ENCODE assay signal across 23 cellular contexts in the genomic region with DNA sequence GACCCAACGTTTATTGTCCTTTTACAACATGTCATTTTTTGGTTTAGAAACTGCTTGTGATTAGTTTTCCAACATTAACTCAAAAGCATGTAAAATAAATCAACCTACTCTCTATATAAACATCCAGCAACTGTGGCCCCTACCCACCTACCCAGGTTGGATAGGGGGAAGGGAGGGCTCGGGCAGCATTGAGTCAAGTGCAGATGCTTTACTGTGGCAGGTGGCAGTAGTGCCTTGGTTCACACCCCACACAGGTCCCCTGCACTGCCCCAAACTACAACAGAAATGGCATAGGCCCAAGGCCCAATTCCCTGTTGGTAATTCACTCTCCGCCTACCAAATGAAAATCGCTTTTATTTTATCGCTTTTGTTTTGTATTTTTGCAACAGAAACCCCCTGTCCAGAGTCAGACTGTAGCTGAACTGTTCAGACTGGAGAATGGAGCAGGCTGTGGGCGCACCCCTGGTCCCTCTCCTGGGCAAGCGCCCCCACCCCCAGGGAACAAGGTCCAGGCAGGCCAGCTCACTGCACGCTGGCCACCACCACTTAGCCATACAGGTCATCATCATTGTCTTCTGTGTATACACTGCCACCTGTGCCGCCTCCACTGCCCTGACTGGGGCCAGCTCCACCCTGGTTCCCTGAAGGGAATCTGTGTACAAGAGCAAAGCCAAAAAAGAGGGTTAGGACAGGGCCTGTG. TPM values are rescaled to one million over a fixed set of nuclear protein-coding genes. Genes with fewer than 3 reads are reported as not detected.
DNase-seq lines count a peak whose midpoint lies in the region; ATAC-seq, FAIRE-seq and TF ChIP-seq lines count a peak whose summit lies in the region.
"Had no signal": no experiment of that assay in that cellular context is flagged by ENCODE, and none has a peak within 500 bp of the region (broad histone marks: within the 10 kb centered on the region; RNA-seq: fewer than 3 reads in every experiment).

No MANE protein-coding gene starts in this region.

- ATAC-seq in CD4-positive, alpha-beta T cell (ENCODE audit: poor library complexity) = no peak
- ATAC-seq in activated B cell treated with CpG ODN at 0.5 μM for 24 hours (ENCODE audit: low read depth) (no peak), HepG2 (peak; percentile 37)

- no peak overlapping the region for H3K4me3 Mint-ChIP-seq in T-helper 1 cell treated with Interleukin-12 subunit alpha and Interleukin-12 subunit beta and Interleukin-4 antibody, amounts not matched to agents 30 μg/mL and 1 μg/mL, for 36 hours
- H3K4me3 Mint-ChIP-seq in CD4-positive, alpha-beta T cell = no peak overlapping the region
- H3K4me3 Mint-ChIP-seq in activated B cell treated with CpG ODN at 0.5 μM for 24 hours = no peak overlapping the region
- H3K4me3 Mint-ChIP-seq: B cell had no signal

- TF ChIP-seq EP300 in HepG2 (IDR thresholded peaks at IDR 0.05; ENCODE audit: low read depth in 2 of 2, low read length in 2 of 2) = no peak
- TF ChIP-seq EP300 in HepG2 (CRISPR knock-in tag; IDR thresholded peaks at IDR 0.05; ENCODE audit: borderline replicate concordance) = no peak

- CTCF ChIA-PET in CD4-positive, alpha-beta T cell (lab: Charles Lee) = interaction anchor here (0.6 kb wide), 1 partner anchor 1243 kb away, joined by 3 read pairs; no protein-coding TSS in a partner anchor
- CTCF ChIA-PET in activated B cell treated with CpG ODN at 0.5 μM for 24 hours (lab: Charles Lee) (no interaction called here), HepG2 (lab: Yijun Ruan, JAX; ENCODE audit: low intra/inter-chr PET ratio, low total read pairs) (no interaction called here)

- H3K9ac ChIP-seq in HepG2 (ENCODE audit: insufficient read depth, low read depth, low read length) = no peak overlapping the region

- FAIRE-seq in HepG2 (lab: Jason Lieb, UNC) = no peak
- FAIRE-seq: GM19239 had no signal

- no peak overlapping the region for H3K4me2 ChIP-seq in HepG2 (ENCODE audit: low read depth, low read length)

- DNase-seq in T-helper 1 cell (no peak), activated B cell treated with CpG ODN at 0.5 μM for 24 hours (no peak), HepG2 (ENCODE audit: low spot score) (no peak), HAP-1 (ENCODE audit: low spot score in 2 of 2) (no peak), NCI-H1417 treated with DMSO at 0.1 percent for 48 hours (lab: John Stamatoyannopoulos, UW) (no peak), WERI-Rb-1 (no peak)
- no peak for DNase-seq in CD4-positive, alpha-beta T cell
- DNase-seq: 8988T; activated CD4-positive, CD25-positive, alpha-beta regulatory T cell treated with anti-CD3 and anti-CD28 coated beads, Interleukin-2, amount 50 U/mL, for 72 hours; activated naive CD4-positive, alpha-beta T cell; colonic mucosa; GOT3; head of caudate nucleus; NCI-H1436 treated with DMSO at 0.1 percent for 48 hours; NCI-H69; right cardiac atrium; stimulated activated naive CD4-positive, alpha-beta T cell; T-helper 9 cell had no signal

- no peak for TF ChIP-seq RAD21 in HepG2 (CRISPR knock-in tag; IDR thresholded peaks at IDR 0.05)

- peak overlapping the region; percentile 45 for H3K27ac Mint-ChIP-seq in T-helper 1 cell treated with Interleukin-12 subunit alpha and Interleukin-12 subunit beta and Interleukin-4 antibody, amounts not matched to agents 30 μg/mL and 1 μg/mL, for 36 hours
- peak overlapping the region; percentile 42 for H3K27ac Mint-ChIP-seq in CD4-positive, alpha-beta T cell
- peak overlapping the region; percentile 27 for H3K27ac Mint-ChIP-seq in activated B cell treated with CpG ODN at 0.5 μM for 24 hours
- H3K27ac Mint-ChIP-seq: B cell had no signal

- no peak overlapping the region for H3K27ac ChIP-seq in CD4-positive, alpha-beta T cell (ENCODE audit: low read depth, low read length)
- H3K27ac ChIP-seq in HepG2 (ENCODE audit: extremely low read length, insufficient read depth, low read length) = no peak overlapping the region
- no peak overlapping the region for H3K27ac ChIP-seq in WERI-Rb-1
- H3K27ac ChIP-seq: colonic mucosa, SK-N-MC, tibial nerve had no signal

- TF ChIP-seq POLR2A in HepG2 (IDR thresholded peaks at IDR 0.05; ENCODE audit: insufficient read depth in 1 of 2, low read depth in 2 of 2, low read length in 2 of 2) = no peak

- H3K27me3 ChIP-seq in CD4-positive, alpha-beta T cell (ENCODE audit: control insufficient read depth, insufficient read depth, low read length) = no peaks in the 10 kb centered on the region
- H3K27me3 ChIP-seq in HepG2 (ENCODE audit: control insufficient read depth in 1 of 2, insufficient read depth in 2 of 2, low read length in 2 of 2) (no peaks in the 10 kb centered on the region), HAP-1 (ENCODE audit: low read depth) (no peaks in the 10 kb centered on the region), WERI-Rb-1 (ENCODE audit: insufficient read depth, low read depth, severe bottlenecking) (no peaks in the 10 kb centered on the region)
- H3K27me3 ChIP-seq: colonic mucosa, tibial nerve had no signal

- H3K36me3 ChIP-seq in HepG2 (replicated peaks in 1 of 2; ENCODE audit: control insufficient read depth in 1 of 2, insufficient read depth in 2 of 2, low read length in 2 of 2) (peaks cover 18 to 57% of the 10 kb centered on the region in 2 experiments), HAP-1 (replicated peaks) (peaks cover 93% of the 10 kb centered on the region), WERI-Rb-1 (peaks cover 72% of the 10 kb centered on the region)

- no peak overlapping the region for H3K4me3 ChIP-seq in HepG2 (replicated peaks in 1 of 3; ENCODE audit: insufficient read depth in 1 of 3, low read depth in 2 of 3, low read length in 3 of 3)
- H3K4me3 ChIP-seq in HAP-1 = no peak overlapping the region
- H3K4me3 ChIP-seq in WERI-Rb-1 (ENCODE audit: low read depth, low read length) = no peak overlapping the region
- H3K4me3 ChIP-seq: colonic mucosa, SK-N-MC, tibial nerve had no signal

- H2AFZ ChIP-seq in HepG2 (ENCODE audit: low read length) = no peak overlapping the region

- in situ Hi-C loops in HepG2 (cut with HindIII; ENCODE audit: extremely low pct_ligation_motif_present, low pct_unique_long_range_greater_than_20kb) (no loop called here), HAP-1 (cut with MboI; ENCODE audit: low sequenced_read_pairs) (no loop called here)

- 96% methylated on average over 9 of the region's 9 CpGs for WGBS in HepG2 (ENCODE audit: low lambda C conversion rate)

- H4K20me1 ChIP-seq in HepG2 (ENCODE audit: insufficient read depth, low read length) = peaks cover 7% of the 10 kb centered on the region

- no peaks in the 10 kb centered on the region for H3K9me3 Mint-ChIP-seq in T-helper 1 cell treated with Interleukin-12 subunit alpha and Interleukin-12 subunit beta and Interleukin-4 antibody, amounts not matched to agents 30 μg/mL and 1 μg/mL, for 36 hours
- H3K9me3 Mint-ChIP-seq in CD4-positive, alpha-beta T cell = no peaks in the 10 kb centered on the region
- H3K9me3 Mint-ChIP-seq in activated B cell treated with CpG ODN at 0.5 μM for 24 hours = no peaks in the 10 kb centered on the region

- intact Hi-C loops in CD4-positive, alpha-beta T cell (cut with DNase I, micrococcal nuclease) = no loop called here
- intact Hi-C loops in activated B cell treated with CpG ODN at 0.5 μM for 24 hours (cut with micrococcal nuclease) (no loop called here), HepG2 (cut with micrococcal nuclease; ENCODE audit: unreplicated experiment) (no loop called here)

- H3K9me3 ChIP-seq in CD4-positive, alpha-beta T cell (ENCODE audit: control insufficient read depth, low read length) = no peaks in the 10 kb centered on the region
- H3K9me3 ChIP-seq in HepG2 (ENCODE audit: low read length) = no peaks in the 10 kb centered on the region
- H3K9me3 ChIP-seq in HAP-1 = no peaks in the 10 kb centered on the region
- H3K9me3 ChIP-seq in WERI-Rb-1 (ENCODE audit: severe bottlenecking) = no peaks in the 10 kb centered on the region
- H3K9me3 ChIP-seq: colonic mucosa, tibial nerve had no signal

- peaks cover 68% of the 10 kb centered on the region for H3K36me3 Mint-ChIP-seq in T-helper 1 cell treated with Interleukin-12 subunit alpha and Interleukin-12 subunit beta and Interleukin-4 antibody, amounts not matched to agents 30 μg/mL and 1 μg/mL, for 36 hours (ENCODE audit: low read depth)
- H3K36me3 Mint-ChIP-seq in CD4-positive, alpha-beta T cell (ENCODE audit: low read depth) = peaks cover 89% of the 10 kb centered on the region
- H3K36me3 Mint-ChIP-seq in activated B cell treated with CpG ODN at 0.5 μM for 24 hours (ENCODE audit: low read depth) = peaks cover 90% of the 10 kb centered on the region

- H3K27me3 Mint-ChIP-seq in T-helper 1 cell treated with Interleukin-12 subunit alpha and Interleukin-12 subunit beta and Interleukin-4 antibody, amounts not matched to agents 30 μg/mL and 1 μg/mL, for 36 hours (ENCODE audit: low read depth) = no peaks in the 10 kb centered on the region
- H3K27me3 Mint-ChIP-seq in CD4-positive, alpha-beta T cell = no peaks in the 10 kb centered on the region
- H3K27me3 Mint-ChIP-seq in activated B cell treated with CpG ODN at 0.5 μM for 24 hours = no peaks in the 10 kb centered on the region
- H3K27me3 Mint-ChIP-seq: B cell had no signal

- H3K79me2 ChIP-seq in HepG2 (ENCODE audit: insufficient read depth, low read length) = no peaks in the 10 kb centered on the region

- H3K4me1 ChIP-seq in HepG2 (ENCODE audit: insufficient read depth, low read length) = no peaks in the 10 kb centered on the region
- no peaks in the 10 kb centered on the region for H3K4me1 ChIP-seq in HAP-1
- H3K4me1 ChIP-seq: colonic mucosa, tibial nerve had no signal

- H3K4me1 Mint-ChIP-seq in T-helper 1 cell treated with Interleukin-12 subunit alpha and Interleukin-12 subunit beta and Interleukin-4 antibody, amounts not matched to agents 30 μg/mL and 1 μg/mL, for 36 hours (ENCODE audit: low read depth) = peaks cover 2% of the 10 kb centered on the region
- no peaks in the 10 kb centered on the region for H3K4me1 Mint-ChIP-seq in CD4-positive, alpha-beta T cell (ENCODE audit: low read depth)
- no peaks in the 10 kb centered on the region for H3K4me1 Mint-ChIP-seq in activated B cell treated with CpG ODN at 0.5 μM for 24 hours
- H3K4me1 Mint-ChIP-seq: B cell had no signal

- TF ChIP-seq CTCF in CD4-positive, alpha-beta T cell (IDR thresholded peaks at IDR 0.05) = no peak
- TF ChIP-seq CTCF in activated B cell treated with CpG ODN at 0.5 μM for 24 hours (IDR thresholded peaks at IDR 0.05) (no peak), HepG2 (CRISPR knock-in tag; IDR thresholded peaks at IDR 0.05) (no peak), WERI-Rb-1 (IDR thresholded peaks at IDR 0.05; ENCODE audit: low read depth, low read length) (no peak)

- no TSS peak for BruUV-seq in HepG2 (replicated peaks; lab: Mats Ljungman, UMichigan)

- POLR2A ChIA-PET in CD4-positive, alpha-beta T cell (lab: Charles Lee) = no interaction called here
- POLR2A ChIA-PET in activated B cell treated with CpG ODN at 0.5 μM for 24 hours (lab: Charles Lee) (interaction anchor here (1.9 kb wide), 1 partner anchor 23 kb away, joined by 5 read pairs; a partner anchor contains a TSS), HepG2 (lab: Yijun Ruan, JAX) (no interaction called here)

RNA-seq across cellular contexts. Expression of a gene that starts 15.7 kb away (rescaled TPM):
- 100 to 1,000 TPM; 218 to 245 TPM for total RNA-seq in CD4-positive, alpha-beta T cell
- total RNA-seq in activated B cell treated with CpG ODN at 0.5 μM for 24 hours = 274 and 296 TPM in 2 replicates
- 391 and 406 TPM in 2 replicates for total RNA-seq in HepG2 (2016; rRNA removed; fragmentation: Illumina TruSeq; extraction: Trizol)
- total RNA-seq in HepG2 (2016; cell fraction: cytosol; rRNA removed; fragmentation: Illumina TruSeq; extraction: Trizol; ENCODE audit: low read depth) = 18.6 and 21.7 TPM in 2 replicates
- total RNA-seq in HepG2 (2016; cell fraction: insoluble cytoplasmic fraction; rRNA removed; fragmentation: Illumina TruSeq; extraction: Trizol) = 376 and 380 TPM in 2 replicates
- 43.0 and 49.6 TPM in 2 replicates for total RNA-seq in HepG2 (2016; cell fraction: membrane; rRNA removed; fragmentation: Illumina TruSeq; extraction: Trizol)
- total RNA-seq in HepG2 (2016; cell fraction: nucleus; rRNA removed; fragmentation: Illumina TruSeq; extraction: Trizol) = 244 and 245 TPM in 2 replicates
- polyA plus RNA-seq in HepG2 (2011; rRNA removed) = 143 and 166 TPM in 2 replicates
- 151 and 155 TPM in 2 replicates for polyA plus RNA-seq in HepG2 (2011; cell fraction: cytosol; rRNA removed)
- 129 and 137 TPM in 2 replicates for polyA plus RNA-seq in HepG2 (2011; cell fraction: nucleus; rRNA removed)
- polyA plus RNA-seq in HepG2 (2012) = 146 and 152 TPM in 2 replicates
- polyA plus RNA-seq in HepG2 (2016; cell fraction: cytosol; fragmentation: Illumina TruSeq; extraction: Trizol; ENCODE audit: low read depth) = 10.7 and 12.6 TPM in 2 replicates
- 291 and 344 TPM in 2 replicates for polyA plus RNA-seq in HepG2 (2016; cell fraction: insoluble cytoplasmic fraction; fragmentation: Illumina TruSeq; extraction: Trizol; ENCODE audit: low read depth)
- 15.8 and 22.5 TPM in 2 replicates for polyA plus RNA-seq in HepG2 (2016; cell fraction: membrane; fragmentation: Illumina TruSeq; extraction: Trizol; ENCODE audit: low read depth)
- 266 and 278 TPM in 2 replicates for polyA plus RNA-seq in HepG2 (2016; cell fraction: nucleus; fragmentation: Illumina TruSeq; extraction: Trizol; ENCODE audit: insufficient read depth, low read depth)
- polyA minus RNA-seq in HepG2 (2011; rRNA and poly(A)+ RNA removed; ENCODE audit: low replicate concordance) = 446 and 616 TPM in 2 replicates
- polyA minus RNA-seq in HepG2 (2011; cell fraction: cytosol; rRNA and poly(A)+ RNA removed) = 189 and 210 TPM in 2 replicates
- polyA minus RNA-seq in HepG2 (2011; cell fraction: nucleus; rRNA and poly(A)+ RNA removed) = 248 and 250 TPM in 2 replicates

RNA-seq across cellular contexts. Expression of a gene that starts 23.0 kb away (rescaled TPM):
- 10 to 100 TPM; 21.7 to 24.6 TPM for total RNA-seq in CD4-positive, alpha-beta T cell
- 27.4 and 28.8 TPM in 2 replicates for total RNA-seq in activated B cell treated with CpG ODN at 0.5 μM for 24 hours
- 43.3 and 45.1 TPM in 2 replicates for total RNA-seq in HepG2 (2016; rRNA removed; fragmentation: Illumina TruSeq; extraction: Trizol)
- 22.3 and 24.9 TPM in 2 replicates for total RNA-seq in HepG2 (2016; cell fraction: cytosol; rRNA removed; fragmentation: Illumina TruSeq; extraction: Trizol; ENCODE audit: low read depth)
- total RNA-seq in HepG2 (2016; cell fraction: insoluble cytoplasmic fraction; rRNA removed; fragmentation: Illumina TruSeq; extraction: Trizol) = 38.9 and 46.7 TPM in 2 replicates
- total RNA-seq in HepG2 (2016; cell fraction: membrane; rRNA removed; fragmentation: Illumina TruSeq; extraction: Trizol) = 30.7 and 36.4 TPM in 2 replicates
- total RNA-seq in HepG2 (2016; cell fraction: nucleus; rRNA removed; fragmentation: Illumina TruSeq; extraction: Trizol) = 49.6 and 53.6 TPM in 2 replicates
- 10.8 and 14.4 TPM in 2 replicates for polyA plus RNA-seq in HepG2 (2011; rRNA removed)
- polyA plus RNA-seq in HepG2 (2011; cell fraction: cytosol; rRNA removed) = 4.4 and 6.9 TPM in 2 replicates
- 51.4 and 75.5 TPM in 2 replicates for polyA plus RNA-seq in HepG2 (2011; cell fraction: nucleus; rRNA removed)
- polyA plus RNA-seq in HepG2 (2012) = 7.3 and 17.1 TPM in 2 replicates
- 11.9 and 12.4 TPM in 2 replicates for polyA plus RNA-seq in HepG2 (2016; cell fraction: cytosol; fragmentation: Illumina TruSeq; extraction: Trizol; ENCODE audit: low read depth)
- 28.3 and 28.9 TPM in 2 replicates for polyA plus RNA-seq in HepG2 (2016; cell fraction: insoluble cytoplasmic fraction; fragmentation: Illumina TruSeq; extraction: Trizol; ENCODE audit: low read depth)
- 21.2 and 24.3 TPM in 2 replicates for polyA plus RNA-seq in HepG2 (2016; cell fraction: membrane; fragmentation: Illumina TruSeq; extraction: Trizol; ENCODE audit: low read depth)
- 96.3 and 105 TPM in 2 replicates for polyA plus RNA-seq in HepG2 (2016; cell fraction: nucleus; fragmentation: Illumina TruSeq; extraction: Trizol; ENCODE audit: insufficient read depth, low read depth)
- polyA minus RNA-seq in HepG2 (2011; rRNA and poly(A)+ RNA removed; ENCODE audit: low replicate concordance) = 22.2 and 87.0 TPM in 2 replicates
- 4.6 and 5.9 TPM in 2 replicates for polyA minus RNA-seq in HepG2 (2011; cell fraction: cytosol; rRNA and poly(A)+ RNA removed)
- 32.1 and 37.9 TPM in 2 replicates for polyA minus RNA-seq in HepG2 (2011; cell fraction: nucleus; rRNA and poly(A)+ RNA removed)

RNA-seq across cellular contexts. Expression of a gene that starts 39.7 kb away (rescaled TPM):
- total RNA-seq in CD4-positive, alpha-beta T cell = 10 to 100 TPM; 17.5 to 18.9 TPM
- total RNA-seq in activated B cell treated with CpG ODN at 0.5 μM for 24 hours = 30.4 and 34.1 TPM in 2 replicates
- 6.6 and 20.5 TPM in 2 replicates for total RNA-seq in HepG2 (2016; rRNA removed; fragmentation: Illumina TruSeq; extraction: Trizol)
- total RNA-seq in HepG2 (2016; cell fraction: cytosol; rRNA removed; fragmentation: Illumina TruSeq; extraction: Trizol; ENCODE audit: low read depth) = 1.7 and 3.4 TPM in 2 replicates
- 6.2 and 20.0 TPM in 2 replicates for total RNA-seq in HepG2 (2016; cell fraction: insoluble cytoplasmic fraction; rRNA removed; fragmentation: Illumina TruSeq; extraction: Trizol)
- 3.2 and 3.6 TPM in 2 replicates for total RNA-seq in HepG2 (2016; cell fraction: membrane; rRNA removed; fragmentation: Illumina TruSeq; extraction: Trizol)
- 18.5 and 23.4 TPM in 2 replicates for total RNA-seq in HepG2 (2016; cell fraction: nucleus; rRNA removed; fragmentation: Illumina TruSeq; extraction: Trizol)
- polyA plus RNA-seq in HepG2 (2011; rRNA removed) = 24.4 and 26.2 TPM in 2 replicates
- 18.2 and 19.4 TPM in 2 replicates for polyA plus RNA-seq in HepG2 (2011; cell fraction: cytosol; rRNA removed)
- polyA plus RNA-seq in HepG2 (2011; cell fraction: nucleus; rRNA removed) = 36.6 and 39.8 TPM in 2 replicates
- polyA plus RNA-seq in HepG2 (2012) = 11.1 and 13.7 TPM in 2 replicates
- polyA plus RNA-seq in HepG2 (2016; cell fraction: cytosol; fragmentation: Illumina TruSeq; extraction: Trizol; ENCODE audit: low read depth) = 1.4 TPM in 2 replicates
- 5.1 and 7.0 TPM in 2 replicates for polyA plus RNA-seq in HepG2 (2016; cell fraction: insoluble cytoplasmic fraction; fragmentation: Illumina TruSeq; extraction: Trizol; ENCODE audit: low read depth)
- 2.4 and 2.7 TPM in 2 replicates for polyA plus RNA-seq in HepG2 (2016; cell fraction: membrane; fragmentation: Illumina TruSeq; extraction: Trizol; ENCODE audit: low read depth)
- polyA plus RNA-seq in HepG2 (2016; cell fraction: nucleus; fragmentation: Illumina TruSeq; extraction: Trizol; ENCODE audit: insufficient read depth, low read depth) = 29.3 and 36.5 TPM in 2 replicates
- 54.7 and 59.3 TPM in 2 replicates for polyA minus RNA-seq in HepG2 (2011; rRNA and poly(A)+ RNA removed; ENCODE audit: low replicate concordance)
- polyA minus RNA-seq in HepG2 (2011; cell fraction: cytosol; rRNA and poly(A)+ RNA removed) = 15.4 and 19.4 TPM in 2 replicates
- 20.1 and 20.3 TPM in 2 replicates for polyA minus RNA-seq in HepG2 (2011; cell fraction: nucleus; rRNA and poly(A)+ RNA removed)

RNA-seq across cellular contexts. Expression of a gene that starts 46.2 kb away (rescaled TPM):
- total RNA-seq in CD4-positive, alpha-beta T cell = 10 to 100 TPM; 29.8 to 30.5 TPM
- total RNA-seq in activated B cell treated with CpG ODN at 0.5 μM for 24 hours (108 and 113 TPM in 2 replicates), HepG2 (2016; rRNA removed; fragmentation: Illumina TruSeq; extraction: Trizol) (250 and 305 TPM in 2 replicates)
- 682 and 717 TPM in 2 replicates for total RNA-seq in HepG2 (2016; cell fraction: cytosol; rRNA removed; fragmentation: Illumina TruSeq; extraction: Trizol; ENCODE audit: low read depth)
- 259 and 314 TPM in 2 replicates for total RNA-seq in HepG2 (2016; cell fraction: insoluble cytoplasmic fraction; rRNA removed; fragmentation: Illumina TruSeq; extraction: Trizol)
- 635 and 649 TPM in 2 replicates for total RNA-seq in HepG2 (2016; cell fraction: membrane; rRNA removed; fragmentation: Illumina TruSeq; extraction: Trizol)
- total RNA-seq in HepG2 (2016; cell fraction: nucleus; rRNA removed; fragmentation: Illumina TruSeq; extraction: Trizol) = 99.4 and 103 TPM in 2 replicates
- polyA plus RNA-seq in HepG2 (2011; rRNA removed) = 243 and 245 TPM in 2 replicates
- 206 and 268 TPM in 2 replicates for polyA plus RNA-seq in HepG2 (2011; cell fraction: cytosol; rRNA removed)
- polyA plus RNA-seq in HepG2 (2011; cell fraction: nucleus; rRNA removed) = 223 and 235 TPM in 2 replicates
- 137 and 155 TPM in 2 replicates for polyA plus RNA-seq in HepG2 (2012)
- 796 and 800 TPM in 2 replicates for polyA plus RNA-seq in HepG2 (2016; cell fraction: cytosol; fragmentation: Illumina TruSeq; extraction: Trizol; ENCODE audit: low read depth)
- polyA plus RNA-seq in HepG2 (2016; cell fraction: insoluble cytoplasmic fraction; fragmentation: Illumina TruSeq; extraction: Trizol; ENCODE audit: low read depth) = 284 and 314 TPM in 2 replicates
- polyA plus RNA-seq in HepG2 (2016; cell fraction: membrane; fragmentation: Illumina TruSeq; extraction: Trizol; ENCODE audit: low read depth) = 557 and 563 TPM in 2 replicates
- 177 and 181 TPM in 2 replicates for polyA plus RNA-seq in HepG2 (2016; cell fraction: nucleus; fragmentation: Illumina TruSeq; extraction: Trizol; ENCODE audit: insufficient read depth, low read depth)
- polyA minus RNA-seq in HepG2 (2011; rRNA and poly(A)+ RNA removed; ENCODE audit: low replicate concordance) = 125 and 128 TPM in 2 replicates
- 41.4 and 52.8 TPM in 2 replicates for polyA minus RNA-seq in HepG2 (2011; cell fraction: cytosol; rRNA and poly(A)+ RNA removed)
- 27.2 and 45.5 TPM in 2 replicates for polyA minus RNA-seq in HepG2 (2011; cell fraction: nucleus; rRNA and poly(A)+ RNA removed)

RNA-seq across cellular contexts. Expression of a gene that starts 58.9 kb away (rescaled TPM):
- 1 to 10 TPM; 5.0 to 5.1 TPM for total RNA-seq in CD4-positive, alpha-beta T cell
- total RNA-seq in activated B cell treated with CpG ODN at 0.5 μM for 24 hours (6.8 and 7.2 TPM in 2 replicates), HepG2 (2016; rRNA removed; fragmentation: Illumina TruSeq; extraction: Trizol) (1.9 and 2.3 TPM in 2 replicates)
- total RNA-seq in HepG2 (2016; cell fraction: cytosol; rRNA removed; fragmentation: Illumina TruSeq; extraction: Trizol; ENCODE audit: low read depth) = 0.26 and 0.61 TPM in 2 replicates
- total RNA-seq in HepG2 (2016; cell fraction: insoluble cytoplasmic fraction; rRNA removed; fragmentation: Illumina TruSeq; extraction: Trizol) = 1.6 and 2.0 TPM in 2 replicates
- total RNA-seq in HepG2 (2016; cell fraction: membrane; rRNA removed; fragmentation: Illumina TruSeq; extraction: Trizol) = 1.2 and 1.5 TPM in 2 replicates
- 1.8 and 2.3 TPM in 2 replicates for total RNA-seq in HepG2 (2016; cell fraction: nucleus; rRNA removed; fragmentation: Illumina TruSeq; extraction: Trizol)
- 6.4 and 7.1 TPM in 2 replicates for polyA plus RNA-seq in HepG2 (2011; rRNA removed)
- polyA plus RNA-seq in HepG2 (2011; cell fraction: cytosol; rRNA removed) = 6.6 and 6.7 TPM in 2 replicates
- polyA plus RNA-seq in HepG2 (2011; cell fraction: nucleus; rRNA removed) = 16.6 and 22.2 TPM in 2 replicates
- polyA plus RNA-seq in HepG2 (2012) = 2.0 and 2.1 TPM in 2 replicates
- polyA plus RNA-seq in HepG2 (2016; cell fraction: cytosol; fragmentation: Illumina TruSeq; extraction: Trizol; ENCODE audit: low read depth) = 0.47 and 0.61 TPM in 2 replicates
- 2.2 TPM in 2 replicates for polyA plus RNA-seq in HepG2 (2016; cell fraction: insoluble cytoplasmic fraction; fragmentation: Illumina TruSeq; extraction: Trizol; ENCODE audit: low read depth)
- polyA plus RNA-seq in HepG2 (2016; cell fraction: membrane; fragmentation: Illumina TruSeq; extraction: Trizol; ENCODE audit: low read depth) = 1.4 and 1.6 TPM in 2 replicates
- polyA plus RNA-seq in HepG2 (2016; cell fraction: nucleus; fragmentation: Illumina TruSeq; extraction: Trizol; ENCODE audit: insufficient read depth, low read depth) = 4.3 and 5.5 TPM in 2 replicates
- 7.8 and 10.5 TPM in 2 replicates for polyA minus RNA-seq in HepG2 (2011; rRNA and poly(A)+ RNA removed; ENCODE audit: low replicate concordance)
- polyA minus RNA-seq in HepG2 (2011; cell fraction: cytosol; rRNA and poly(A)+ RNA removed) = 1.7 and 1.8 TPM in 2 replicates
- polyA minus RNA-seq in HepG2 (2011; cell fraction: nucleus; rRNA and poly(A)+ RNA removed) = 3.7 and 4.0 TPM in 2 replicates
